ENCODE assay signal across 24 cellular contexts in the genomic region with DNA sequence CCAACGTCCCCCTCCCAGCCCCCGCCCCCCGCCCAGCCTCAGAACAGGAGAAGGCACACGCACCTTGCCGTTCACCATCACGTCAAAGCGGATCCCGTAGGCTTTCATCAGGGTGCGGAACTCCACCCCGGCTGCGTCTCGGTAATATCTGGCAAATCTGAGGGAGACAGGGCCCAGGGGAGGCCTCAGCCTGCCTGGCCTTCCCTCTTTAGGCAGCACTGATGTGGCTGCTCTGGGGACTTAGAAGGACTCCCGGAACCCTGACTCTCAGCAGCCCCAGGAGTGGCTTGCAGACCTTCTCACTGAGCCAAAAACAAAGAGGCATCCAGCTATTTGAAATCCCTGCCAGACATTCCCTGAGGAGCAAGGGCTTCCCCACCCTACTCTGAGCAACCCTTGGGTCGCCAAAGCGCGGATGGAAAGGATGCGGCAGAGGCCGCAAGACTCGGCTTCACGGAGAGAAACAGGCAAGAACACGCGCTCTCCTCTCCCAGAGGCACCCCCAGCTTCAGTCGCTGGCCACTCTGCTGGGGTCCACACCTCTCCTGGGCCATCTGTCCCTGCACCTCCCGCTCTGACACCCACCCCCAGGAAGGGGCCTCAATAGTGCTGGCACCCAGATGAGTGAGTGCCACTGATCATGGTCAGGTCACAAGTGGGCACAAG. TPM values are rescaled to one million over a fixed set of nuclear protein-coding genes. Genes with fewer than 3 reads are reported as not detected.
DNase-seq lines count a peak whose midpoint lies in the region; ATAC-seq and TF ChIP-seq lines count a peak whose summit lies in the region.
"Had no signal": no experiment of that assay in that cellular context is flagged by ENCODE, and none has a peak within 500 bp of the region (broad histone marks: within the 10 kb centered on the region; RNA-seq: fewer than 3 reads in every experiment).

No MANE protein-coding gene starts in this region.

- POLR2A ChIA-PET in HEK293 (lab: Yijun Ruan, JAX): no interaction called here

- H3K4me1 ChIP-seq in HEK293 (ENCODE audit: control insufficient read depth, insufficient read depth, low read length): no peaks in the 10 kb centered on the region; the same call in 1 of the 2 replicates
- H3K4me1 ChIP-seq: BE2C, upper lobe of right lung had no signal

- H3K9me3 ChIP-seq in HEK293 (ENCODE audit: control insufficient read depth, insufficient read depth, low read depth, low read length): no peaks in the 10 kb centered on the region
- H3K9me3 ChIP-seq: BE2C, esophagus squamous epithelium, heart left ventricle, upper lobe of right lung had no signal

- H3K4me3 ChIP-seq in HEK293 (ENCODE audit: low read depth, low read length): no peak overlapping the region
- H3K4me3 ChIP-seq: dorsolateral prefrontal cortex, esophagus squamous epithelium, heart left ventricle, skin epidermis, upper lobe of right lung had no signal

- peak; percentile 43 for DNase-seq in AG20443 (ENCODE audit: low spot score)
- DNase-seq in left lobe of liver (ENCODE audit: low spot score): no peak
- no peak for DNase-seq in COLO829 (ENCODE audit: low spot score)
- DNase-seq in activated gamma-delta T cell treated with Interleukin-2 at 50 U/mL for 16 hours: no peak
- no peak for DNase-seq in AML-193 (lab: John Stamatoyannopoulos, UW)
- DNase-seq: activated CD4-positive, alpha-beta T cell treated with anti-CD3 and anti-CD28 coated beads for 36 hours; BE2C; brain microvascular endothelial cell; DMS 273 treated with DMSO at 0.1 percent for 48 hours; dorsolateral prefrontal cortex; esophagus squamous epithelium; GOT3; midbrain; NCI-H1048; NCI-H226; NK-92 treated with Interleukin-12 subunit alpha and Interleukin-12 subunit beta, amount 100 ng/mL, for 24 hours; occipital lobe; SHP77 treated with DMSO at 0.1 percent for 48 hours; upper lobe of right lung had no signal

- CTCF ChIA-PET in HEK293 (lab: Yijun Ruan, JAX): interaction anchor here (0.6 kb wide), 1 partner anchor 260 kb away, joined by 4 read pairs; no protein-coding TSS in a partner anchor

- no peak overlapping the region for H3K27ac ChIP-seq in HEK293 (ENCODE audit: extremely low read depth, low read depth, low read length)
- H3K27ac ChIP-seq: brain microvascular endothelial cell, dorsolateral prefrontal cortex, esophagus squamous epithelium, heart left ventricle, skin epidermis, upper lobe of right lung had no signal

- peak; percentile 26 for ATAC-seq in SK-N-SH treated with all-trans-retinoic acid at 6 μM for 48 hours
- peak; percentile 11 for ATAC-seq in left lobe of liver
- no peak for ATAC-seq in HG03442 (IDR thresholded peaks at IDR 0.05; ENCODE audit: unreplicated experiment)
- ATAC-seq: activated CD4-positive, alpha-beta T cell treated with anti-CD3 and anti-CD28 coated beads for 36 hours had no signal

- H3K36me3 ChIP-seq in HEK293 (ENCODE audit: control insufficient read depth in 2 of 2, insufficient read depth in 1 of 2, low read length in 2 of 2): no peaks in the 10 kb centered on the region
- H3K36me3 ChIP-seq: brain microvascular endothelial cell, esophagus squamous epithelium, heart left ventricle, upper lobe of right lung had no signal

- TF ChIP-seq CTCF in HEK293 (tag by site-specific recombination; IDR thresholded peaks at IDR 0.05): no peak

TF ChIP-seq in HEK293, 187 proteins besides CTCF, POLR2A, EP300 and RAD21:
- TF ChIP-seq ZEB2 (tag by site-specific recombination; IDR thresholded peaks at IDR 0.05) (no peak), ZNF837 (tag by site-specific recombination; IDR thresholded peaks at IDR 0.05) (no peak), BCL11A (tag by site-specific recombination; IDR thresholded peaks at IDR 0.05; ENCODE audit: low read depth) (no peak), SP3 (tag by site-specific recombination; IDR thresholded peaks at IDR 0.05) (no peak), ELK4 (IDR thresholded peaks at IDR 0.05; ENCODE audit: borderline replicate concordance, low read depth, low read length) (no peak), ZNF645 (tag by site-specific recombination; IDR thresholded peaks at IDR 0.05) (no peak), ZBTB7A (tag by site-specific recombination; IDR thresholded peaks at IDR 0.05; ENCODE audit: low read depth) (no peak), ZBTB17 (tag by site-specific recombination; IDR thresholded peaks at IDR 0.05) (peak; percentile 33; the same call in 1 of the 2 replicates)

TF ChIP-seq in SK-N-SH treated with all-trans-retinoic acid at 6 μM for 48 hours, 23 proteins besides CTCF, POLR2A, EP300 and RAD21:
- TF ChIP-seq ZNF8 (CRISPR knock-in tag; IDR thresholded peaks at IDR 0.05) (no peak), CSDC2 (CRISPR knock-in tag; IDR thresholded peaks at IDR 0.05) (no peak)

RNA-seq across cellular contexts. Expression of gene P2RX5, which starts 7.9 kb away (rescaled TPM):
- total RNA-seq in left lobe of liver: not detected

RNA-seq across cellular contexts. Expression of gene EMC6, which starts 19.5 kb away (rescaled TPM):
- total RNA-seq in left lobe of liver: 26.6 TPM

RNA-seq across cellular contexts. Expression of gene TAX1BP3, which starts 19.7 kb away (rescaled TPM):
- 12.4 TPM for total RNA-seq in left lobe of liver

RNA-seq across cellular contexts. Expression of gene HASPIN, which starts 35.6 kb away (rescaled TPM):
- total RNA-seq in left lobe of liver: 0.05 TPM

RNA-seq across cellular contexts. Expression of gene CTNS, which starts 51.5 kb away (rescaled TPM):
- total RNA-seq in left lobe of liver: 8.7 TPM
